28 cellular contexts compared by ENCODE assay signal in the genomic region with DNA sequence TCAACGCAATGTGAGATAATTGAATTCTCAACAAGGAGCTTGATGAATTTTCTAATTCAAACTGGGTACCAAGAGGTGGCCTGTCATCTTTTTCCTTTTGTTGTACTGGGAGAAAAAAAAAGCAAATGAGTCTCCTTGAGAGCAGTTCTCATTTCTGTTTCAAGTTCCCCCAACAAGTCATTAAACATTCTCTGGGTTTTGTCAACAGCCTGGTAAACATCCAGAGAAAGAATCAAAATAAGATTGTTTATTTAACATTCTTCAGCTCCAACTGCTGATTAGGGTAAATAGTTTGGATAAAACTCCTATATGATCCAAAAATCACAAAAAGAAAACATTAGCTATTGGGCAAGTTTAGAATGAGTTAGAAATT.
DNase-seq lines count a peak whose midpoint lies in the region; ATAC-seq and TF ChIP-seq lines count a peak whose summit lies in the region.
"Had no signal": no experiment of that assay in that cellular context is flagged by ENCODE, and none has a peak within 500 bp of the region (broad histone marks: within the 10 kb centered on the region; RNA-seq: fewer than 3 reads in every experiment).

No MANE protein-coding gene starts in this region.

- no peaks in the 10 kb centered on the region for H3K9me3 ChIP-seq in neuronal stem cell (replicated peaks in 1 of 2; ENCODE audit: control insufficient read depth in 2 of 2, insufficient read depth in 1 of 2, low read depth in 1 of 2, low read length in 2 of 2)
- H3K9me3 ChIP-seq: A549, SJSA1 had no signal

- no peak overlapping the region for H3K9ac ChIP-seq in neuronal stem cell (ENCODE audit: low read depth, low read length, poor library complexity)
- H3K9ac ChIP-seq: KMS-11 had no signal

- H3K9me3 Mint-ChIP-seq in HFFc6 = no peaks in the 10 kb centered on the region; the same call in 1 of the 2 replicates
- H3K9me3 Mint-ChIP-seq in activated naive CD8-positive, alpha-beta T cell treated with anti-CD3 and anti-CD28 coated beads, Interleukin-2, amount 50 U/mL, for 24 hours = peaks cover 5% of the 10 kb centered on the region

- H3K27me3 Mint-ChIP-seq in HFFc6 (ENCODE audit: insufficient read depth) = no peaks in the 10 kb centered on the region
- no peaks in the 10 kb centered on the region for H3K27me3 Mint-ChIP-seq in activated naive CD8-positive, alpha-beta T cell treated with anti-CD3 and anti-CD28 coated beads, Interleukin-2, amount 50 U/mL, for 24 hours
- H3K27me3 Mint-ChIP-seq: CD4-positive, alpha-beta memory T cell; IgD-negative memory B cell had no signal

- no peak overlapping the region for H3K23ac ChIP-seq in neuronal stem cell (ENCODE audit: low read depth, low read length, poor library complexity)

- no peak overlapping the region for H2BK12ac ChIP-seq in neuronal stem cell (ENCODE audit: low read length)

- DNase-seq in HFFc6 = no peak
- DNase-seq in coronary artery (ENCODE audit: low spot score) = no peak
- peak; percentile 22 for DNase-seq in fibroblast of peridontal ligament (ENCODE audit: extremely low read depth)
- DNase-seq in neuronal stem cell (ENCODE audit: low spot score) = no peak
- DNase-seq in DMS114 treated with DMSO at 0.1 percent for 48 hours (lab: John Stamatoyannopoulos, UW; ENCODE audit: unreplicated experiment) = no peak
- DNase-seq in retina = no peak
- DNase-seq in activated naive CD8-positive, alpha-beta T cell treated with anti-CD3 and anti-CD28 coated beads, Interleukin-2, amount 50 U/mL, for 24 hours = no peak
- DNase-seq: C1 segment of cervical spinal cord; CD4-positive, alpha-beta memory T cell; COR-L47; DMS79; GDM1; H7; MM.1S; NCI-H1694; NCI-H2029 treated with DMSO at 0.1 percent for 48 hours; NCI-H2171; NCI-H510A; NCI-H69; Right ventricle myocardium superior; RPMI8226 had no signal

- no peak overlapping the region for H3K18ac ChIP-seq in neuronal stem cell (ENCODE audit: low read length)

- H2AK5ac ChIP-seq in neuronal stem cell (ENCODE audit: low read depth, low read length) = no peak overlapping the region

- no peaks in the 10 kb centered on the region for H3K79me1 ChIP-seq in neuronal stem cell (ENCODE audit: low read depth, low read length)

- no peak for TF ChIP-seq CTCF in HFFc6 (IDR thresholded peaks at IDR 0.05)
- no peak for TF ChIP-seq CTCF in coronary artery (IDR thresholded peaks at IDR 0.05)

- H2BK120ac ChIP-seq in neuronal stem cell (ENCODE audit: low read depth, low read length) = no peak overlapping the region

- no peak overlapping the region for H3K4me2 ChIP-seq in neuronal stem cell (ENCODE audit: insufficient read depth, low read length, poor library complexity, severe bottlenecking)
- H3K4me2 ChIP-seq: A549, KMS-11 had no signal

- no peak overlapping the region for H4K91ac ChIP-seq in neuronal stem cell (ENCODE audit: low read depth, low read length, poor library complexity)

- H4K8ac ChIP-seq in neuronal stem cell (ENCODE audit: low read depth, low read length) = no peak overlapping the region

- no peak overlapping the region for H3K4me3 ChIP-seq in coronary artery
- no peak overlapping the region for H3K4me3 ChIP-seq in neuronal stem cell (ENCODE audit: low read length in 2 of 2)
- H3K4me3 ChIP-seq: A549, GM12878, SJSA1 had no signal

- H2BK5ac ChIP-seq in neuronal stem cell (ENCODE audit: low read length) = no peak overlapping the region

- no peak overlapping the region for H2BK15ac ChIP-seq in neuronal stem cell (ENCODE audit: low read length)

- no peak overlapping the region for H3K4ac ChIP-seq in neuronal stem cell (ENCODE audit: low read length)

- H3K4me3 Mint-ChIP-seq in HFFc6 = no peak overlapping the region
- H3K4me3 Mint-ChIP-seq in activated naive CD8-positive, alpha-beta T cell treated with anti-CD3 and anti-CD28 coated beads, Interleukin-2, amount 50 U/mL, for 24 hours = no peak overlapping the region
- H3K4me3 Mint-ChIP-seq: CD4-positive, alpha-beta memory T cell; IgD-negative memory B cell had no signal

- no peaks in the 10 kb centered on the region for H3K36me3 ChIP-seq in neuronal stem cell (replicated peaks in 1 of 2; ENCODE audit: control insufficient read depth in 2 of 2, insufficient read depth in 2 of 2, low read length in 2 of 2)
- H3K36me3 ChIP-seq: SJSA1 had no signal

- no peaks in the 10 kb centered on the region for H3K36me3 Mint-ChIP-seq in HFFc6 (ENCODE audit: low read depth)
- H3K36me3 Mint-ChIP-seq in activated naive CD8-positive, alpha-beta T cell treated with anti-CD3 and anti-CD28 coated beads, Interleukin-2, amount 50 U/mL, for 24 hours (ENCODE audit: low read depth) = no peaks in the 10 kb centered on the region
- H3K36me3 Mint-ChIP-seq: CD4-positive, alpha-beta memory T cell; IgD-negative memory B cell had no signal

- H3K27me3 ChIP-seq in neuronal stem cell (ENCODE audit: control insufficient read depth in 3 of 3, insufficient read depth in 3 of 3, low read depth in 1 of 3, low read length in 3 of 3) = no peaks in the 10 kb centered on the region
- H3K27me3 ChIP-seq: SJSA1 had no signal

- no peak for ATAC-seq in HG03342 (IDR thresholded peaks at IDR 0.05; ENCODE audit: unreplicated experiment)
- no peak for ATAC-seq in activated naive CD8-positive, alpha-beta T cell treated with anti-CD3 and anti-CD28 coated beads, Interleukin-2, amount 50 U/mL, for 24 hours
- ATAC-seq: A549, GM12878 had no signal

- no peaks in the 10 kb centered on the region for H3K4me1 ChIP-seq in neuronal stem cell (ENCODE audit: control insufficient read depth in 2 of 2, insufficient read depth in 1 of 2, low read depth in 1 of 2, low read length in 2 of 2)
- H3K4me1 ChIP-seq: A549, SJSA1 had no signal

- H3K4me1 Mint-ChIP-seq in HFFc6 (ENCODE audit: low read depth) = peaks cover 10% of the 10 kb centered on the region
- H3K4me1 Mint-ChIP-seq in activated naive CD8-positive, alpha-beta T cell treated with anti-CD3 and anti-CD28 coated beads, Interleukin-2, amount 50 U/mL, for 24 hours = no peaks in the 10 kb centered on the region
- H3K4me1 Mint-ChIP-seq: CD4-positive, alpha-beta memory T cell; IgD-negative memory B cell had no signal

- H3K14ac ChIP-seq in neuronal stem cell (ENCODE audit: low read length) = no peak overlapping the region

- H3K27ac Mint-ChIP-seq in HFFc6 = peak overlapping the region; percentile 34; the same call in 1 of the 2 replicates
- no peak overlapping the region for H3K27ac Mint-ChIP-seq in activated naive CD8-positive, alpha-beta T cell treated with anti-CD3 and anti-CD28 coated beads, Interleukin-2, amount 50 U/mL, for 24 hours
- H3K27ac Mint-ChIP-seq: CD4-positive, alpha-beta memory T cell; IgD-negative memory B cell had no signal

- WGBS in neuronal stem cell (ENCODE audit: extremely low coverage in 2 of 2, insufficient read length in 2 of 2, insufficient replicate concordance in 1 of 2), 2 donors = no CpG with 5 or more reads among the region's 1 CpG

- H3K27ac ChIP-seq in coronary artery = peak overlapping the region; percentile 48 to 49
- no peak overlapping the region for H3K27ac ChIP-seq in neuronal stem cell (replicated peaks; ENCODE audit: low read length)
- H3K27ac ChIP-seq: A549, HL-60, KMS-11, SJSA1 had no signal

- peak overlapping the region; percentile 49 for H2AFZ ChIP-seq in neuronal stem cell (ENCODE audit: low read length)
